ENCODE assay signal across 16 cellular contexts in genomic region chr7:80640841-80641240, GRCh38. TPM values are rescaled to one million over a fixed set of nuclear protein-coding genes. Genes with fewer than 3 reads are reported as not detected.
DNase-seq lines count a peak whose midpoint lies in the region; ATAC-seq and TF ChIP-seq lines count a peak whose summit lies in the region.
"Had no signal": no experiment of that assay in that cellular context is flagged by ENCODE, and none has a peak within 500 bp of the region (broad histone marks: within the 10 kb centered on the region; RNA-seq: fewer than 3 reads in every experiment).

No MANE protein-coding gene starts in this region.

- no peaks in the 10 kb centered on the region for H3K27me3 Mint-ChIP-seq in MCF 10A (ENCODE audit: insufficient read depth, unreplicated experiment)
- H3K27me3 Mint-ChIP-seq in activated T-helper 17 cell treated with anti-CD3 and anti-CD28 coated beads, Interleukin-2, amount 50 U/mL, for 72 hours: no peaks in the 10 kb centered on the region
- H3K27me3 Mint-ChIP-seq: central memory CD8-positive, alpha-beta T cell had no signal

- H3K27ac ChIP-seq in RWPE1: no peak overlapping the region
- H3K27ac ChIP-seq: SJSA1 had no signal

- H3K27ac Mint-ChIP-seq in MCF 10A (ENCODE audit: low read depth, unreplicated experiment): no peak overlapping the region
- H3K27ac Mint-ChIP-seq in activated T-helper 17 cell treated with anti-CD3 and anti-CD28 coated beads, Interleukin-2, amount 50 U/mL, for 72 hours: no peak overlapping the region

- intact Hi-C loops in MCF 10A (cut with micrococcal nuclease): no loop called here

- in situ Hi-C loops in GM13977 (cut with MboI; ENCODE audit: low pct_unique_long_range_greater_than_20kb, low sequenced_read_pairs, unreplicated experiment): no loop called here

- no TSS peak for BruUV-seq in MCF 10A (replicated peaks; lab: Mats Ljungman, UMichigan)

- DNase-seq in AG08396 (ENCODE audit: low spot score) (peak; percentile 28), HT1080 (ENCODE audit: low read depth) (peak; percentile 36), MCF 10A (ENCODE audit: unreplicated experiment) (peak; percentile 41), kidney epithelial cell (ENCODE audit: low read depth) (peak; percentile 49), RWPE1 (ENCODE audit: low spot score) (no peak), GM13977 (ENCODE audit: low spot score) (no peak), NCI-H187 (lab: John Stamatoyannopoulos, UW) (no peak)
- DNase-seq: BE2C, left colon, NCI-H1417 treated with DMSO at 0.1 percent for 48 hours, NCI-H524 treated with DMSO at 0.1 percent for 48 hours had no signal

- H3K4me3 ChIP-seq in kidney epithelial cell (ENCODE audit: low read depth, low read length): no peak overlapping the region
- H3K4me3 ChIP-seq: SJSA1 had no signal

- no peaks in the 10 kb centered on the region for H3K4me1 Mint-ChIP-seq in MCF 10A (ENCODE audit: insufficient read depth, unreplicated experiment)
- no peaks in the 10 kb centered on the region for H3K4me1 Mint-ChIP-seq in activated T-helper 17 cell treated with anti-CD3 and anti-CD28 coated beads, Interleukin-2, amount 50 U/mL, for 72 hours
- H3K4me1 Mint-ChIP-seq: central memory CD8-positive, alpha-beta T cell had no signal

- H3K4me3 Mint-ChIP-seq in MCF 10A (ENCODE audit: unreplicated experiment): no peak overlapping the region
- no peak overlapping the region for H3K4me3 Mint-ChIP-seq in activated T-helper 17 cell treated with anti-CD3 and anti-CD28 coated beads, Interleukin-2, amount 50 U/mL, for 72 hours
- H3K4me3 Mint-ChIP-seq: central memory CD8-positive, alpha-beta T cell; neural crest cell had no signal

- CTCF ChIA-PET in MCF 10A (lab: Yijun Ruan, JAX): no interaction called here
- CTCF ChIA-PET in RWPE1 (lab: Yijun Ruan, JAX): no interaction called here

- H3K9me3 Mint-ChIP-seq in MCF 10A (ENCODE audit: unreplicated experiment): no peaks in the 10 kb centered on the region
- H3K9me3 Mint-ChIP-seq in activated T-helper 17 cell treated with anti-CD3 and anti-CD28 coated beads, Interleukin-2, amount 50 U/mL, for 72 hours: no peaks in the 10 kb centered on the region

- POLR2A ChIA-PET in MCF 10A (lab: Yijun Ruan, JAX): interaction anchor here (0.7 kb wide), 1 partner anchor 581 kb away, joined by 4 read pairs; no protein-coding TSS in a partner anchor
- POLR2A ChIA-PET in RWPE1 (lab: Yijun Ruan, JAX; ENCODE audit: low non-redundant PET): no interaction called here

- ATAC-seq in activated T-helper 17 cell treated with anti-CD3 and anti-CD28 coated beads, Interleukin-2, amount 50 U/mL, for 72 hours (replicated peaks): no peak
- ATAC-seq: esophagus mucosa, left colon had no signal

- H3K27me3 ChIP-seq in kidney epithelial cell (ENCODE audit: control insufficient read depth, insufficient read depth, low read length): no peaks in the 10 kb centered on the region
- H3K27me3 ChIP-seq: BE2C, SJSA1 had no signal

- H3K36me3 Mint-ChIP-seq in MCF 10A (ENCODE audit: insufficient read depth, unreplicated experiment): no peaks in the 10 kb centered on the region
- H3K36me3 Mint-ChIP-seq in activated T-helper 17 cell treated with anti-CD3 and anti-CD28 coated beads, Interleukin-2, amount 50 U/mL, for 72 hours (ENCODE audit: low read depth): no peaks in the 10 kb centered on the region

- no peaks in the 10 kb centered on the region for H3K36me3 ChIP-seq in kidney epithelial cell (ENCODE audit: control insufficient read depth, insufficient read depth, low read length)
- H3K36me3 ChIP-seq: BE2C, SJSA1 had no signal

- no peak for TF ChIP-seq CTCF in MCF 10A (IDR thresholded peaks at IDR 0.05; ENCODE audit: unreplicated experiment)
- TF ChIP-seq CTCF in kidney epithelial cell (IDR thresholded peaks at IDR 0.05; ENCODE audit: insufficient read depth, low read length, poor library complexity, severe bottlenecking): no peak
- TF ChIP-seq CTCF in RWPE1 (conservative IDR thresholded peaks at IDR 0.05; ENCODE audit: low read depth): no peak
- TF ChIP-seq CTCF in GM13977 (IDR thresholded peaks at IDR 0.05; ENCODE audit: extremely low read depth, insufficient read depth, missing control alignments): no peak

RNA-seq across cellular contexts. Expression of gene CD36, which starts 2.4 kb away (rescaled TPM):
- not detected in 2 replicates for total RNA-seq in HT1080 (2014; rRNA removed; shearing (Covaris generic))
- 0.14 TPM in 1 of 2 replicates, not detected in the other for polyA plus RNA-seq in HT1080 (2015; cell fraction: cytosol; rRNA removed)
- not detected in 2 replicates for polyA plus RNA-seq in HT1080 (2015; cell fraction: nucleus; rRNA removed)
- total RNA-seq in MCF 10A (2022) (0.12 and 0.27 TPM in 2 replicates), kidney epithelial cell (not detected in 2 replicates)
- total RNA-seq in activated T-helper 17 cell treated with anti-CD3 and anti-CD28 coated beads, Interleukin-2, amount 50 U/mL, for 72 hours: not detected

Comparison
In these comparisons a context has a peak if more than half of its experiments do, and no peak if none do; other contexts are left out.
1. DNase-seq: peak in AG08396 (single experiment), HT1080 (single experiment), MCF 10A (single experiment) and kidney epithelial cell (single experiment); none in RWPE1 (single experiment), GM13977 (single experiment) and NCI-H187 (0 of 2).